Comparison of ENCODE assay signal across 8 cellular contexts in genomic region chr2:236168110-236169067, GRCh38. TPM values are rescaled to one million over a fixed set of nuclear protein-coding genes. Genes with fewer than 3 reads are reported as not detected.
DNase-seq lines count a peak whose midpoint lies in the region; ATAC-seq and TF ChIP-seq lines count a peak whose summit lies in the region.

GBX2 (minus strand) TSS chr2:236168386; CDS start chr2:236167971, 415 bp downstream.

- H3F3A ChIP-seq in PC-9 (ENCODE audit: insufficient read depth, low read depth), result peaks cover 4% of the 10 kb centered on the region; the same call in 1 of the 2 replicates
- peaks cover 85% of the 10 kb centered on the region for H3F3A ChIP-seq in neural progenitor cell (ENCODE audit: low read depth)

- no peak within 1 kb of the TSS for H3K4me3 Mint-ChIP-seq in activated naive CD8-positive, alpha-beta T cell treated with anti-CD3 and anti-CD28 coated beads, Interleukin-2, amount 10 ng/mL, durations not matched to agents 7 days and 5 days
- H3K4me3 Mint-ChIP-seq in activated naive CD8-positive, alpha-beta T cell treated with anti-CD3 and anti-CD28 coated beads for 36 hours, result no peak within 1 kb of the TSS
- peak within 1 kb of the TSS; percentile 87 for H3K4me3 Mint-ChIP-seq in neural progenitor cell

- H3K9me3 ChIP-seq in PC-9 (ENCODE audit: insufficient read depth, low read depth), result no peaks in the 10 kb centered on the region
- no peaks in the 10 kb centered on the region for H3K9me3 ChIP-seq in neural progenitor cell (ENCODE audit: low read depth)

- no peaks in the 10 kb centered on the region for H3K9me2 ChIP-seq in PC-9 (ENCODE audit: insufficient read depth)

- POLR2A ChIA-PET in activated naive CD8-positive, alpha-beta T cell treated with anti-CD3 and anti-CD28 coated beads, Interleukin-2, amount 10 ng/mL, durations not matched to agents 7 days and 5 days (lab: Charles Lee), result no interaction called here
- POLR2A ChIA-PET in PC-9 (lab: Charles Lee; ENCODE audit: unreplicated experiment), result no interaction called here

- intact Hi-C loops in PC-9 (cut with micrococcal nuclease; ENCODE audit: unreplicated experiment), result no loop called here

- H2AFZ ChIP-seq in PC-9 (peak within 1 kb of the TSS; percentile 73; the same call in 1 of the 2 replicates), neural progenitor cell (replicated peaks) (peak within 1 kb of the TSS; percentile 85)

- H3K27me3 ChIP-seq in PC-9 (ENCODE audit: insufficient read depth, low read depth), result no peaks in the 10 kb centered on the region
- peaks cover 100% of the 10 kb centered on the region for H3K27me3 ChIP-seq in neural progenitor cell

- BruUV-seq in PC-9 (replicated peaks; lab: Mats Ljungman, UMichigan), result no TSS peak

- CTCF ChIA-PET in PC-9 (lab: Charles Lee), result no interaction called here

- H3K4me1 Mint-ChIP-seq in activated naive CD8-positive, alpha-beta T cell treated with anti-CD3 and anti-CD28 coated beads, Interleukin-2, amount 10 ng/mL, durations not matched to agents 7 days and 5 days, result peaks cover 10% of the 10 kb centered on the region
- peaks cover 15% of the 10 kb centered on the region for H3K4me1 Mint-ChIP-seq in activated naive CD8-positive, alpha-beta T cell treated with anti-CD3 and anti-CD28 coated beads for 36 hours
- H3K4me1 Mint-ChIP-seq in neural progenitor cell, result peaks cover 50% of the 10 kb centered on the region

- H3K4me2 ChIP-seq in PC-9 (peak within 1 kb of the TSS; percentile 69), neural progenitor cell (peak within 1 kb of the TSS; percentile 92)

- peaks cover 61% of the 10 kb centered on the region for H3K27me3 Mint-ChIP-seq in activated naive CD8-positive, alpha-beta T cell treated with anti-CD3 and anti-CD28 coated beads, Interleukin-2, amount 10 ng/mL, durations not matched to agents 7 days and 5 days
- peaks cover 68% of the 10 kb centered on the region for H3K27me3 Mint-ChIP-seq in activated naive CD8-positive, alpha-beta T cell treated with anti-CD3 and anti-CD28 coated beads for 36 hours
- H3K27me3 Mint-ChIP-seq in neural progenitor cell (ENCODE audit: insufficient read depth, low read depth), result peaks cover 61% of the 10 kb centered on the region

- H4K20me1 ChIP-seq in PC-9 (ENCODE audit: insufficient read depth) (no peaks in the 10 kb centered on the region), neural progenitor cell (ENCODE audit: low read depth) (peaks cover 88% of the 10 kb centered on the region)

- H3K9me3 Mint-ChIP-seq in activated naive CD8-positive, alpha-beta T cell treated with anti-CD3 and anti-CD28 coated beads, Interleukin-2, amount 10 ng/mL, durations not matched to agents 7 days and 5 days, result peaks cover 3% of the 10 kb centered on the region
- peaks cover 2% of the 10 kb centered on the region for H3K9me3 Mint-ChIP-seq in activated naive CD8-positive, alpha-beta T cell treated with anti-CD3 and anti-CD28 coated beads for 36 hours
- H3K9me3 Mint-ChIP-seq in neural progenitor cell, result no peaks in the 10 kb centered on the region

- H3K27ac ChIP-seq in PC-9, result no peak within 1 kb of the TSS
- no peak within 1 kb of the TSS for H3K27ac ChIP-seq in neural progenitor cell

- peak within 1 kb of the TSS; percentile 67 for H3K27ac Mint-ChIP-seq in activated naive CD8-positive, alpha-beta T cell treated with anti-CD3 and anti-CD28 coated beads, Interleukin-2, amount 10 ng/mL, durations not matched to agents 7 days and 5 days
- no peak within 1 kb of the TSS for H3K27ac Mint-ChIP-seq in activated naive CD8-positive, alpha-beta T cell treated with anti-CD3 and anti-CD28 coated beads for 36 hours
- no peak within 1 kb of the TSS for H3K27ac Mint-ChIP-seq in neural progenitor cell

- DNase-seq in activated naive CD8-positive, alpha-beta T cell treated with anti-CD3 and anti-CD28 coated beads, Interleukin-2, amount 10 ng/mL, durations not matched to agents 7 days and 5 days, result no peak
- DNase-seq in activated naive CD8-positive, alpha-beta T cell treated with anti-CD3 and anti-CD28 coated beads for 36 hours, result no peak
- no peak for DNase-seq in PC-9
- DNase-seq in epithelial cell of proximal tubule (ENCODE audit: low read depth), result no peak
- peak; percentile 95 for DNase-seq in neural progenitor cell (ENCODE audit: low spot score)
- DNase-seq in RPMI8226, result no peak
- DNase-seq in NK-92 treated with Interleukin-12 subunit alpha and Interleukin-12 subunit beta, amount 100 ng/mL, for 24 hours (lab: John Stamatoyannopoulos, UW), result no peak

- H3K4me3 ChIP-seq in PC-9, result peak within 1 kb of the TSS; percentile 50
- H3K4me3 ChIP-seq in epithelial cell of proximal tubule (ENCODE audit: low read depth, low read length), result peak within 1 kb of the TSS; percentile 45
- peak within 1 kb of the TSS; percentile 49 for H3K4me3 ChIP-seq in neural progenitor cell

- H3K36me3 ChIP-seq in PC-9 (ENCODE audit: low read depth), result no peaks in the 10 kb centered on the region
- no peaks in the 10 kb centered on the region for H3K36me3 ChIP-seq in neural progenitor cell

- H3K36me3 Mint-ChIP-seq in activated naive CD8-positive, alpha-beta T cell treated with anti-CD3 and anti-CD28 coated beads, Interleukin-2, amount 10 ng/mL, durations not matched to agents 7 days and 5 days, result peaks cover 2% of the 10 kb centered on the region
- H3K36me3 Mint-ChIP-seq in activated naive CD8-positive, alpha-beta T cell treated with anti-CD3 and anti-CD28 coated beads for 36 hours, result peaks cover 2% of the 10 kb centered on the region
- no peaks in the 10 kb centered on the region for H3K36me3 Mint-ChIP-seq in neural progenitor cell

- TF ChIP-seq CTCF in PC-9 (conservative IDR thresholded peaks at IDR 0.05) (no peak), epithelial cell of proximal tubule (conservative IDR thresholded peaks at IDR 0.05; ENCODE audit: low read depth, low read length) (no peak), neural progenitor cell (IDR thresholded peaks at IDR 0.05) (no peak)

- H3K4me1 ChIP-seq in PC-9 (replicated peaks; ENCODE audit: insufficient read depth) (no peaks in the 10 kb centered on the region), neural progenitor cell (peaks cover 63% of the 10 kb centered on the region)

- H3K9ac ChIP-seq in neural progenitor cell, result no peak within 1 kb of the TSS

- ATAC-seq in activated naive CD8-positive, alpha-beta T cell treated with anti-CD3 and anti-CD28 coated beads, Interleukin-2, amount 10 ng/mL, durations not matched to agents 7 days and 5 days (ENCODE audit: low read depth), result no peak
- ATAC-seq in GM21528 (IDR thresholded peaks at IDR 0.05; ENCODE audit: low FRiP score, unreplicated experiment), result no peak

- H3K79me2 ChIP-seq in PC-9 (ENCODE audit: low read depth) (no peaks in the 10 kb centered on the region), neural progenitor cell (ENCODE audit: low read depth) (no peaks in the 10 kb centered on the region)

RNA-seq across cellular contexts. Expression of gene GBX2, which starts in this region (rescaled TPM):
- not detected for total RNA-seq in activated naive CD8-positive, alpha-beta T cell treated with anti-CD3 and anti-CD28 coated beads, Interleukin-2, amount 10 ng/mL, durations not matched to agents 7 days and 5 days
- not detected for total RNA-seq in activated naive CD8-positive, alpha-beta T cell treated with anti-CD3 and anti-CD28 coated beads for 36 hours
- total RNA-seq in PC-9 (2021) (not detected in 2 replicates), epithelial cell of proximal tubule (3.3 and 4.8 TPM in 2 replicates), neural progenitor cell (ENCODE audit: low replicate concordance) (0.46 TPM in 1 of 2 replicates, not detected in the other)

Comparison
In these comparisons a context has a peak if more than half of its experiments do, and no peak if none do; other contexts are left out.
1. Peak in DNase-seq, H3K4me3 ChIP-seq and H3K4me2 ChIP-seq in neural progenitor cell; RNA of the gene not detected or under 1 TPM.